ENCODE assay signal across 17 cellular contexts in genomic region chr10:99520040-99520803, GRCh38. TPM values are rescaled to one million over a fixed set of nuclear protein-coding genes. Genes with fewer than 3 reads are reported as not detected.
DNase-seq lines count a peak whose midpoint lies in the region; FAIRE-seq and TF ChIP-seq lines count a peak whose summit lies in the region.
"Had no signal": no experiment of that assay in that cellular context is flagged by ENCODE, and none has a peak within 500 bp of the region (broad histone marks: within the 10 kb centered on the region; RNA-seq: fewer than 3 reads in every experiment).

No MANE protein-coding gene starts in this region.

- H3K4me1 ChIP-seq in endothelial cell of umbilical vein (ENCODE audit: control insufficient read depth, extremely low read depth, insufficient read depth, low read length) = no peaks in the 10 kb centered on the region
- H3K4me1 ChIP-seq: ascending aorta had no signal

- H3K27me3 ChIP-seq in endothelial cell of umbilical vein (ENCODE audit: control insufficient read depth in 2 of 2, insufficient read depth in 2 of 2, low read length in 2 of 2) (peaks cover 74 to 80% of the 10 kb centered on the region in 2 experiments), neural cell (ENCODE audit: insufficient read depth, low read depth, low read length) (peaks cover 85% of the 10 kb centered on the region)

- H2AFZ ChIP-seq in endothelial cell of umbilical vein (ENCODE audit: low read depth, low read length) (no peak overlapping the region), neural cell (ENCODE audit: low read depth, low read length) (no peak overlapping the region)

- H3K4me3 ChIP-seq in endothelial cell of umbilical vein (replicated peaks in 1 of 3; ENCODE audit: insufficient read depth in 1 of 3, low read depth in 1 of 3, low read length in 3 of 3) (no peak overlapping the region), neural cell (ENCODE audit: low read length) (peak overlapping the region; percentile 46)
- H3K4me3 ChIP-seq: ascending aorta, pancreas had no signal

- BruUV-seq in endothelial cell of umbilical vein (replicated peaks; lab: Mats Ljungman, UMichigan) = no TSS peak

- H4K20me1 ChIP-seq in endothelial cell of umbilical vein (replicated peaks; ENCODE audit: control insufficient read depth, extremely low read depth, insufficient read depth, low read length) = no peaks in the 10 kb centered on the region
- no peaks in the 10 kb centered on the region for H4K20me1 ChIP-seq in neural cell (ENCODE audit: insufficient read depth)

- CTCF ChIA-PET in endothelial cell of umbilical vein (lab: Charles Lee) = interaction anchor here (1.4 kb wide), 1 partner anchor 84 kb away, joined by 5 read pairs; no protein-coding TSS in a partner anchor

- H3K4me2 ChIP-seq in endothelial cell of umbilical vein (ENCODE audit: insufficient read depth, low read length) = no peak overlapping the region
- no peak overlapping the region for H3K4me2 ChIP-seq in neural cell (ENCODE audit: low read length)

- no peaks in the 10 kb centered on the region for H3K9me2 ChIP-seq in neural cell (ENCODE audit: insufficient read depth, low read length)

- H3K36me3 ChIP-seq in endothelial cell of umbilical vein (ENCODE audit: control insufficient read depth in 2 of 2, extremely low read depth in 1 of 2, insufficient read depth in 2 of 2, low read length in 2 of 2) (no peaks in the 10 kb centered on the region), neural cell (ENCODE audit: insufficient read depth, low read length) (no peaks in the 10 kb centered on the region)
- H3K36me3 ChIP-seq: ascending aorta, pancreas had no signal

- H3F3A ChIP-seq in neural cell (ENCODE audit: insufficient read depth, low read length, poor library complexity, severe bottlenecking) = no peaks in the 10 kb centered on the region

- intact Hi-C loops in endothelial cell of umbilical vein (cut with micrococcal nuclease) = no loop called here

- POLR2A ChIA-PET in endothelial cell of umbilical vein (lab: Charles Lee) = no interaction called here

- H3K27ac ChIP-seq in endothelial cell of umbilical vein (ENCODE audit: insufficient read depth, low read depth, low read length) (no peak overlapping the region), neural cell (ENCODE audit: low read length) (no peak overlapping the region)
- H3K27ac ChIP-seq: ascending aorta, pancreas, VCaP had no signal

- TF ChIP-seq EP300 in neural cell (conservative IDR thresholded peaks at IDR 0.05; ENCODE audit: poor library complexity, severe bottlenecking) = no peak

- H3K9me3 ChIP-seq in endothelial cell of umbilical vein (replicated peaks; ENCODE audit: control insufficient read depth, insufficient read depth, low read length) (no peaks in the 10 kb centered on the region), neural cell (ENCODE audit: low read length) (no peaks in the 10 kb centered on the region)
- H3K9me3 ChIP-seq: ascending aorta, pancreas had no signal

- TF ChIP-seq RAD21 in neural cell (conservative IDR thresholded peaks at IDR 0.05) = no peak

- TF ChIP-seq CTCF in endothelial cell of umbilical vein (IDR thresholded peaks at IDR 0.05; ENCODE audit: extremely low read depth in 1 of 2, insufficient read depth in 1 of 2, low read depth in 1 of 2, low read length in 2 of 2) (no peak), neural cell (IDR thresholded peaks at IDR 0.05; ENCODE audit: poor library complexity, severe bottlenecking) (no peak)

- FAIRE-seq in endothelial cell of umbilical vein (lab: Jason Lieb, UNC) (no peak), GM19239 (lab: Jason Lieb, UNC) (no peak)
- FAIRE-seq: pancreas had no signal

- peak; percentile 28 for DNase-seq in Daoy (ENCODE audit: low read depth)
- DNase-seq in HuH-7 (ENCODE audit: low spot score) = peak; percentile 53
- DNase-seq in endothelial cell of umbilical vein (ENCODE audit: low read depth, low spot score) = no peak
- DNase-seq in GOT3 (lab: John Stamatoyannopoulos, UW) = no peak
- DNase-seq in NCI-H187 (lab: John Stamatoyannopoulos, UW) = no peak
- DNase-seq in NCI-H774 (lab: John Stamatoyannopoulos, UW) = no peak
- no peak for DNase-seq in GM19239 (ENCODE audit: insufficient read length, low spot score)
- DNase-seq: AML-193; DMS153; MV-4-11; stimulated activated CD4-positive, alpha-beta T cell treated with anti-CD3 and anti-CD28 coated beads, Interleukin-15, amount 100 ng/mL, for 24 hours had no signal

- dilution Hi-C loops in endothelial cell of umbilical vein (cut with MboI; ENCODE audit: extremely low pct_ligation_motif_present, low sequenced_read_pairs) = no loop called here

- H3K79me2 ChIP-seq in endothelial cell of umbilical vein (ENCODE audit: control insufficient read depth, insufficient read depth, low read length) = no peaks in the 10 kb centered on the region
- no peaks in the 10 kb centered on the region for H3K79me2 ChIP-seq in neural cell (replicated peaks; ENCODE audit: insufficient read depth, low read length)

- no peak for TF ChIP-seq POLR2A in endothelial cell of umbilical vein (IDR thresholded peaks at IDR 0.05; ENCODE audit: low read depth, low read length)

- H3K9me1 ChIP-seq in endothelial cell of umbilical vein (replicated peaks; ENCODE audit: control insufficient read depth, extremely low read depth, insufficient read depth, low read length) = no peaks in the 10 kb centered on the region

- no peak overlapping the region for H3K9ac ChIP-seq in endothelial cell of umbilical vein (replicated peaks; ENCODE audit: extremely low read depth, insufficient read depth, low read length)
- H3K9ac ChIP-seq in neural cell (ENCODE audit: low read length) = no peak overlapping the region

TF ChIP-seq in endothelial cell of umbilical vein, 7 proteins besides CTCF, POLR2A, EP300 and RAD21:
- no peak for TF ChIP-seq MAX (IDR thresholded peaks at IDR 0.05; ENCODE audit: insufficient read depth, insufficient read length)
- no peak for TF ChIP-seq JUN (IDR thresholded peaks at IDR 0.05; ENCODE audit: borderline replicate concordance, insufficient read depth, insufficient read length, low read depth)
- peak; percentile 87 for TF ChIP-seq EZH2 (IDR thresholded peaks at IDR 0.05; ENCODE audit: borderline replicate concordance, low read depth, low read length, severe bottlenecking)

TF ChIP-seq in neural cell, 6 proteins besides CTCF, POLR2A, EP300 and RAD21:
- TF ChIP-seq TAF1 (IDR thresholded peaks at IDR 0.05; ENCODE audit: low read depth) (no peak), EZH2 (IDR thresholded peaks at IDR 0.05; ENCODE audit: borderline replicate concordance, insufficient read depth, low read length, poor library complexity, severe bottlenecking) (peak; percentile 68)
TF ChIP-seq in neural cell: peak in this region for 1.

RNA-seq across cellular contexts. Expression of gene NKX2-3, which starts 12.5 kb away (rescaled TPM):
- total RNA-seq in Daoy (2014; rRNA removed; shearing (Covaris generic)) = 0.17 TPM in 1 of 2 replicates, not detected in the other
- total RNA-seq in endothelial cell of umbilical vein = not detected in 2 replicates
- polyA plus RNA-seq in endothelial cell of umbilical vein (not detected in 2 replicates), neural cell (not detected in 2 replicates)
- not detected in 2 replicates for polyA plus RNA-seq in endothelial cell of umbilical vein (2011; cell fraction: cytosol; rRNA removed)
- not detected in 2 replicates for polyA plus RNA-seq in endothelial cell of umbilical vein (2011; cell fraction: nucleus; rRNA removed)
- polyA plus RNA-seq in endothelial cell of umbilical vein (2012) = not detected in 2 replicates
- polyA minus RNA-seq in endothelial cell of umbilical vein (not detected in 2 replicates), neural cell (not detected in 2 replicates)
- polyA minus RNA-seq in endothelial cell of umbilical vein (2011; cell fraction: cytosol; rRNA and poly(A)+ RNA removed) = not detected
- not detected in 2 replicates for polyA minus RNA-seq in endothelial cell of umbilical vein (2011; cell fraction: nucleus; rRNA and poly(A)+ RNA removed)
- total RNA-seq: activated T-helper 2 cell treated with anti-CD3 and anti-CD28 coated beads, Interferon-gamma antibody, Interleukin-2, Interleukin-4, amounts not matched to agents 10 μg/mL and 5 μg/mL and 100 μg/mL, durations not matched to agents 14 hours and 24 hours and 36 hours; ascending aorta; subcutaneous adipose tissue had no signal

Comparison
In these comparisons a context has a peak if more than half of its experiments do, and no peak if none do; other contexts are left out.
1. DNase-seq: peak in Daoy (single experiment) and HuH-7 (single experiment); none in endothelial cell of umbilical vein (single experiment), GOT3 (single experiment), NCI-H187 (0 of 2), NCI-H774 (single experiment) and GM19239 (single experiment).